2 cellular contexts compared by ENCODE assay signal in genomic region chr13:51981355-51981754, GRCh38.
TF ChIP-seq lines count a peak whose summit lies in the region.

No MANE protein-coding gene starts in this region.

TF ChIP-seq in SK-N-SH, 30 proteins besides CTCF, POLR2A, EP300 and RAD21:
- TF ChIP-seq IRF3 (IDR thresholded peaks at IDR 0.05; ENCODE audit: low read depth, low read length) (no peak), MEF2A (IDR thresholded peaks at IDR 0.05; ENCODE audit: borderline replicate concordance, low read depth) (no peak), GATA2 (CRISPR knock-in tag; IDR thresholded peaks at IDR 0.05) (no peak), FOXM1 (IDR thresholded peaks at IDR 0.05; ENCODE audit: low read depth) (no peak), MXI1 (IDR thresholded peaks at IDR 0.05; ENCODE audit: low read depth, low read length) (no peak), EZH2phosphoT487 (IDR thresholded peaks at IDR 0.05; ENCODE audit: borderline replicate concordance, low read depth) (no peak), NFIC (IDR thresholded peaks at IDR 0.05; ENCODE audit: borderline replicate concordance) (no peak)
- TF ChIP-seq, protein P1, sequence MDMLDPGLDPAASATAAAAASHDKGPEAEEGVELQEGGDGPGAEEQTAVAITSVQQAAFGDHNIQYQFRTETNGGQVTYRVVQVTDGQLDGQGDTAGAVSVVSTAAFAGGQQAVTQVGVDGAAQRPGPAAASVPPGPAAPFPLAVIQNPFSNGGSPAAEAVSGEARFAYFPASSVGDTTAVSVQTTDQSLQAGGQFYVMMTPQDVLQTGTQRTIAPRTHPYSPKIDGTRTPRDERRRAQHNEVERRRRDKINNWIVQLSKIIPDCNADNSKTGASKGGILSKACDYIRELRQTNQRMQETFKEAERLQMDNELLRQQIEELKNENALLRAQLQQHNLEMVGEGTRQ (IDR thresholded peaks at IDR 0.05; ENCODE audit: borderline replicate concordance, low read depth, low read length) = no peak

TF ChIP-seq in SK-N-SH treated with all-trans-retinoic acid at 6 μM for 48 hours, 23 proteins besides CTCF, POLR2A, EP300 and RAD21:
- TF ChIP-seq ZFP30 (CRISPR knock-in tag; IDR thresholded peaks at IDR 0.05) (no peak), GLIS3 (CRISPR knock-in tag; IDR thresholded peaks at IDR 0.05) (no peak), ISL1 (CRISPR knock-in tag; IDR thresholded peaks at IDR 0.05) (no peak), POU6F1 (CRISPR knock-in tag; IDR thresholded peaks at IDR 0.05; ENCODE audit: borderline replicate concordance, low read depth) (no peak), CSDC2 (CRISPR knock-in tag; IDR thresholded peaks at IDR 0.05) (no peak), TOX (CRISPR knock-in tag; IDR thresholded peaks at IDR 0.05; ENCODE audit: borderline replicate concordance) (no peak), ZNF70 (CRISPR knock-in tag; IDR thresholded peaks at IDR 0.05) (no peak), TCF4 (CRISPR knock-in tag; IDR thresholded peaks at IDR 0.05; ENCODE audit: borderline replicate concordance) (no peak), SNAI2 (CRISPR knock-in tag; IDR thresholded peaks at IDR 0.05) (no peak), ZC3H10 (CRISPR knock-in tag; IDR thresholded peaks at IDR 0.05) (no peak)
- TF ChIP-seq, protein P2, sequence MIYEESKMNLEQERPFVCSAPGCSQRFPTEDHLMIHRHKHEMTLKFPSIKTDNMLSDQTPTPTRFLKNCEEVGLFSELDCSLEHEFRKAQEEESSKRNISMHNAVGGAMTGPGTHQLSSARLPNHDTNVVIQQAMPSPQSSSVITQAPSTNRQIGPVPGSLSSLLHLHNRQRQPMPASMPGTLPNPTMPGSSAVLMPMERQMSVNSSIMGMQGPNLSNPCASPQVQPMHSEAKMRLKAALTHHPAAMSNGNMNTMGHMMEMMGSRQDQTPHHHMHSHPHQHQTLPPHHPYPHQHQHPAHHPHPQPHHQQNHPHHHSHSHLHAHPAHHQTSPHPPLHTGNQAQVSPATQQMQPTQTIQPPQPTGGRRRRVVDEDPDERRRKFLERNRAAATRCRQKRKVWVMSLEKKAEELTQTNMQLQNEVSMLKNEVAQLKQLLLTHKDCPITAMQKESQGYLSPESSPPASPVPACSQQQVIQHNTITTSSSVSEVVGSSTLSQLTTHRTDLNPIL (CRISPR knock-in tag; IDR thresholded peaks at IDR 0.05; ENCODE audit: low read depth) = no peak
TF ChIP-seq in SK-N-SH treated with all-trans-retinoic acid at 6 μM for 48 hours: peak in this region for 0.
